8 cellular contexts compared by ENCODE assay signal in genomic region chr11:67302571-67303131, GRCh38. TPM values are rescaled to one million over a fixed set of nuclear protein-coding genes. Genes with fewer than 3 reads are reported as not detected.
DNase-seq lines count a peak whose midpoint lies in the region; ATAC-seq and TF ChIP-seq lines count a peak whose summit lies in the region.

No MANE protein-coding gene starts in this region.

- H3K27ac Mint-ChIP-seq in type B pancreatic cell = peak overlapping the region; percentile 89

- no peaks in the 10 kb centered on the region for H3K27me3 ChIP-seq in lower lobe of right lung (ENCODE audit: low read depth)

- H3K36me3 ChIP-seq in lower lobe of right lung = peaks cover 52% of the 10 kb centered on the region

- TF ChIP-seq CTCF in coronary artery (IDR thresholded peaks at IDR 0.05) (no peak), lower lobe of right lung (IDR thresholded peaks at IDR 0.05) (no peak), type B pancreatic cell (conservative IDR thresholded peaks at IDR 0.05) (no peak)

- peak overlapping the region; percentile 85 for H3K4me3 Mint-ChIP-seq in type B pancreatic cell

- DNase-seq in ELR (ENCODE audit: low read depth) (peak; percentile 42), NCI-H774 (lab: John Stamatoyannopoulos, UW) (peak; percentile 42), coronary artery (ENCODE audit: low spot score) (peak; percentile 75), lower lobe of right lung (peak; percentile 85), type B pancreatic cell (ENCODE audit: extremely low spot score, unreplicated experiment) (no peak), NCI-H446 (lab: John Stamatoyannopoulos, UW) (no peak), EL (no peak), occipital lobe (lab: John Stamatoyannopoulos, UW) (no peak)

- H3K4me3 ChIP-seq in coronary artery (peak overlapping the region; percentile 100), lower lobe of right lung (peak overlapping the region; percentile 98)

- H3K27me3 Mint-ChIP-seq in type B pancreatic cell = no peaks in the 10 kb centered on the region

- no peaks in the 10 kb centered on the region for H3K9me3 Mint-ChIP-seq in type B pancreatic cell

- H3K4me1 ChIP-seq in lower lobe of right lung = peaks cover 29% of the 10 kb centered on the region

- ATAC-seq in lower lobe of right lung = peak; percentile 71 to 74

- peaks cover 7% of the 10 kb centered on the region for H3K36me3 Mint-ChIP-seq in type B pancreatic cell

- intact Hi-C loops in lower lobe of right lung (cut with DNase I) = no loop called here

- no peaks in the 10 kb centered on the region for H3K9me3 ChIP-seq in lower lobe of right lung

- H3K27ac ChIP-seq in coronary artery (peak overlapping the region; percentile 76 to 90), lower lobe of right lung (peak overlapping the region; percentile 85)

- peaks cover 10% of the 10 kb centered on the region for H3K4me1 Mint-ChIP-seq in type B pancreatic cell (ENCODE audit: unreplicated experiment)

RNA-seq across cellular contexts. Expression of gene SSH3, which starts 0.7 kb away (rescaled TPM):
- total RNA-seq in lower lobe of right lung = 37.7 TPM
- total RNA-seq in type B pancreatic cell (ENCODE audit: low replicate concordance) = 32.0 and 40.9 TPM in 2 replicates
- 2.0 TPM for total RNA-seq in occipital lobe

RNA-seq across cellular contexts. Expression of gene ANKRD13D, which starts 13.5 kb away (rescaled TPM):
- total RNA-seq in lower lobe of right lung = 66.9 TPM
- 70.5 and 80.9 TPM in 2 replicates for total RNA-seq in type B pancreatic cell (ENCODE audit: low replicate concordance)
- total RNA-seq in occipital lobe = 49.4 TPM

RNA-seq across cellular contexts. Expression of gene GRK2, which starts 36.4 kb away (rescaled TPM):
- 101 TPM for total RNA-seq in lower lobe of right lung
- total RNA-seq in type B pancreatic cell (ENCODE audit: low replicate concordance) = 53.1 and 62.2 TPM in 2 replicates
- 44.9 TPM for total RNA-seq in occipital lobe

RNA-seq across cellular contexts. Expression of gene POLD4, which starts 50.7 kb away (rescaled TPM):
- total RNA-seq in lower lobe of right lung = 86.6 TPM
- 15.0 and 29.4 TPM in 2 replicates for total RNA-seq in type B pancreatic cell (ENCODE audit: low replicate concordance)
- total RNA-seq in occipital lobe = 3.6 TPM

Comparison
In these comparisons a context has a peak if more than half of its experiments do, and no peak if none do; other contexts are left out.
1. DNase-seq: peak in ELR (single experiment), NCI-H774 (single experiment), coronary artery (single experiment) and lower lobe of right lung (single experiment); none in type B pancreatic cell (single experiment), NCI-H446 (0 of 2), EL (single experiment) and occipital lobe (single experiment).
2. RNA of gene SSH3, which starts 0.7 kb away (total RNA-seq): 37.7 TPM in lower lobe of right lung (single experiment) and 32.0 to 40.9 TPM in type B pancreatic cell; 2.0 TPM in occipital lobe (single experiment); every median in the first group is over 10 times any median in the second.